ENCODE assay signal across 14 cellular contexts in genomic region chr7:105087981-105088380, GRCh38.
"Had no signal": no experiment of that assay in that cellular context is flagged by ENCODE, and none has a peak within 500 bp of the region (broad histone marks: within the 10 kb centered on the region; RNA-seq: fewer than 3 reads in every experiment).

No MANE protein-coding gene starts in this region.

- H3K27me3 ChIP-seq: ascending aorta, breast epithelium, tibial nerve had no signal

- ATAC-seq: SK-N-SH treated with all-trans-retinoic acid at 6 μM for 48 hours had no signal

- H3K27ac ChIP-seq: ascending aorta, breast epithelium, tibial nerve had no signal

- H3K27me3 Mint-ChIP-seq: activated CD4-positive, alpha-beta memory T cell treated with anti-CD3 and anti-CD28 coated beads, Interleukin-2, amount 10 ng/mL, durations not matched to agents 7 days and 5 days; activated CD4-positive, alpha-beta T cell treated with anti-CD3 and anti-CD28 coated beads for 36 hours; activated naive CD8-positive, alpha-beta T cell treated with anti-CD3 and anti-CD28 coated beads, Interleukin-2, amount 10 ng/mL, durations not matched to agents 7 days and 5 days had no signal

- DNase-seq: activated CD4-positive, alpha-beta memory T cell treated with anti-CD3 and anti-CD28 coated beads, Interleukin-2, amount 10 ng/mL, durations not matched to agents 7 days and 5 days; activated CD4-positive, alpha-beta T cell treated with anti-CD3 and anti-CD28 coated beads for 36 hours; activated CD8-positive, alpha-beta memory T cell treated with anti-CD3 and anti-CD28 coated beads, Interleukin-2, amount 50 U/mL, for 48 hours; activated naive CD8-positive, alpha-beta T cell treated with anti-CD3 and anti-CD28 coated beads, Interleukin-2, amount 10 ng/mL, durations not matched to agents 7 days and 5 days; islet precursor cell; midbrain; retina; stimulated activated naive CD4-positive, alpha-beta T cell; substantia nigra had no signal

- H3K27ac Mint-ChIP-seq: activated CD4-positive, alpha-beta memory T cell treated with anti-CD3 and anti-CD28 coated beads, Interleukin-2, amount 10 ng/mL, durations not matched to agents 7 days and 5 days; activated naive CD8-positive, alpha-beta T cell treated with anti-CD3 and anti-CD28 coated beads, Interleukin-2, amount 10 ng/mL, durations not matched to agents 7 days and 5 days had no signal

- H3K4me3 Mint-ChIP-seq: activated CD4-positive, alpha-beta memory T cell treated with anti-CD3 and anti-CD28 coated beads, Interleukin-2, amount 10 ng/mL, durations not matched to agents 7 days and 5 days; activated CD4-positive, alpha-beta T cell treated with anti-CD3 and anti-CD28 coated beads for 36 hours; activated naive CD8-positive, alpha-beta T cell treated with anti-CD3 and anti-CD28 coated beads, Interleukin-2, amount 10 ng/mL, durations not matched to agents 7 days and 5 days had no signal

- FAIRE-seq: endometrium had no signal

- H3K9me3 ChIP-seq: ascending aorta, breast epithelium, tibial nerve had no signal

- H3K9me3 Mint-ChIP-seq: activated CD4-positive, alpha-beta memory T cell treated with anti-CD3 and anti-CD28 coated beads, Interleukin-2, amount 10 ng/mL, durations not matched to agents 7 days and 5 days; activated naive CD8-positive, alpha-beta T cell treated with anti-CD3 and anti-CD28 coated beads, Interleukin-2, amount 10 ng/mL, durations not matched to agents 7 days and 5 days had no signal
